8 cellular contexts compared by ENCODE assay signal in the genomic region with DNA sequence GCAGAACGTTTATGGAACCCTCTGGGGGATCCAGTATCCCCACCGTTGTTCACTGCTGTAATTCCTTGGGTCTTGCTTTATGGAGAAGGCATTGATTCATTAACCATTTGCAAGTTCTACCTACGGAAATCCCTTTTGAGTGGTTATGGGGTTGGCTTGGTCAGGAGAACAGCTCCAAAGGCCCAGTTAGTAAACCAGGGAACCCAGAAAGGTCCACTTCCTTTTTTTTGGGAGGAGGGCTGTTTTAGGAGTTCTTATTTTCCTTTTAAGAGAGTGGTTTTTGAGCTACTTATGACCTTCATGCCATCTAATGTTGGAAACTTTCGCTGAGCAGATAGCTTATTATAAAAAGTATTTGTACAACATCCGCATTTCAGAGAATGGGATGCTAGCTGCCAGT. TPM values are rescaled to one million over a fixed set of nuclear protein-coding genes. Genes with fewer than 3 reads are reported as not detected.
A peak's percentile ranks its signal among the peaks of the same experiment; 100 is the strongest.
DNase-seq lines count a peak whose midpoint lies in the region; ATAC-seq, FAIRE-seq and TF ChIP-seq lines count a peak whose summit lies in the region.

No MANE protein-coding gene starts in this region.

- ATAC-seq in memory B cell (ENCODE audit: low read depth) (no peak), upper lobe of right lung (no peak), HG02759 (IDR thresholded peaks at IDR 0.05; ENCODE audit: unreplicated experiment) (no peak), HG03135 (IDR thresholded peaks at IDR 0.05; ENCODE audit: unreplicated experiment) (no peak)

- no peak for DNase-seq in activated naive CD4-positive, alpha-beta T cell treated with Interleukin-2 at 50 U/mL for 16 hours
- no peak for DNase-seq in astrocyte (ENCODE audit: low read depth)
- DNase-seq in memory B cell (ENCODE audit: low spot score in 2 of 2) = no peak
- DNase-seq in upper lobe of right lung = no peak
- no peak for DNase-seq in hepatic stellate cell (ENCODE audit: low spot score)

- H3K79me2 ChIP-seq in astrocyte (ENCODE audit: insufficient read depth, low read length) = peaks cover 55% of the 10 kb centered on the region

- H3K36me3 ChIP-seq in astrocyte (ENCODE audit: insufficient read depth, low read length) = no peaks in the 10 kb centered on the region
- H3K36me3 ChIP-seq in upper lobe of right lung = no peaks in the 10 kb centered on the region

- TF ChIP-seq CTCF in astrocyte (IDR thresholded peaks at IDR 0.05; ENCODE audit: insufficient read depth, low read depth, low read length) = no peak
- TF ChIP-seq CTCF in upper lobe of right lung (IDR thresholded peaks at IDR 0.05) = no peak

- H3K4me3 Mint-ChIP-seq in activated naive CD4-positive, alpha-beta T cell treated with anti-CD3 and anti-CD28 coated beads, Interleukin-2, amount 50 U/mL, for 24 hours = peak overlapping the region; percentile 94
- peak overlapping the region; percentile 92 for H3K4me3 Mint-ChIP-seq in astrocyte (ENCODE audit: unreplicated experiment)
- peak overlapping the region; percentile 88 for H3K4me3 Mint-ChIP-seq in memory B cell

- H3K9ac ChIP-seq in astrocyte (ENCODE audit: low read length) = peak overlapping the region; percentile 86

- H3K36me3 Mint-ChIP-seq in activated naive CD4-positive, alpha-beta T cell treated with anti-CD3 and anti-CD28 coated beads, Interleukin-2, amount 50 U/mL, for 24 hours = peaks cover 2% of the 10 kb centered on the region
- H3K36me3 Mint-ChIP-seq in astrocyte (ENCODE audit: low read depth, unreplicated experiment) (peaks cover 2% of the 10 kb centered on the region), memory B cell (no peaks in the 10 kb centered on the region)

- intact Hi-C loops in upper lobe of right lung (cut with DNase I) = no loop called here

- no peaks in the 10 kb centered on the region for H3K27me3 ChIP-seq in astrocyte (ENCODE audit: insufficient read depth, low read length)
- no peaks in the 10 kb centered on the region for H3K27me3 ChIP-seq in upper lobe of right lung

- no peaks in the 10 kb centered on the region for H3K9me3 Mint-ChIP-seq in activated naive CD4-positive, alpha-beta T cell treated with anti-CD3 and anti-CD28 coated beads, Interleukin-2, amount 50 U/mL, for 24 hours
- no peaks in the 10 kb centered on the region for H3K9me3 Mint-ChIP-seq in astrocyte (ENCODE audit: unreplicated experiment)
- no peaks in the 10 kb centered on the region for H3K9me3 Mint-ChIP-seq in memory B cell

- no peak overlapping the region for H2AFZ ChIP-seq in astrocyte (ENCODE audit: low read depth, low read length)

- H3K4me1 ChIP-seq in astrocyte (ENCODE audit: insufficient read depth, low read length) (peaks cover 19% of the 10 kb centered on the region), upper lobe of right lung (peaks cover 20% of the 10 kb centered on the region)

- H3K27ac Mint-ChIP-seq in activated naive CD4-positive, alpha-beta T cell treated with anti-CD3 and anti-CD28 coated beads, Interleukin-2, amount 50 U/mL, for 24 hours = no peak overlapping the region
- H3K27ac Mint-ChIP-seq in astrocyte (ENCODE audit: unreplicated experiment) (no peak overlapping the region), memory B cell (no peak overlapping the region)

- H3K4me3 ChIP-seq in astrocyte (ENCODE audit: insufficient read depth, low read depth, low read length) = peak overlapping the region; percentile 81
- H3K4me3 ChIP-seq in upper lobe of right lung = peak overlapping the region; percentile 98

- H3K27ac ChIP-seq in astrocyte (ENCODE audit: low read depth, low read length) = no peak overlapping the region
- H3K27ac ChIP-seq in upper lobe of right lung = peak overlapping the region; percentile 97

- peaks cover 49% of the 10 kb centered on the region for H3K4me1 Mint-ChIP-seq in activated naive CD4-positive, alpha-beta T cell treated with anti-CD3 and anti-CD28 coated beads, Interleukin-2, amount 50 U/mL, for 24 hours
- H3K4me1 Mint-ChIP-seq in astrocyte (ENCODE audit: low read depth, unreplicated experiment) (peaks cover 3% of the 10 kb centered on the region), memory B cell (peaks cover 14% of the 10 kb centered on the region)

- H3K27me3 Mint-ChIP-seq in activated naive CD4-positive, alpha-beta T cell treated with anti-CD3 and anti-CD28 coated beads, Interleukin-2, amount 50 U/mL, for 24 hours = no peaks in the 10 kb centered on the region
- H3K27me3 Mint-ChIP-seq in astrocyte (ENCODE audit: low read depth, unreplicated experiment) = no peaks in the 10 kb centered on the region
- H3K27me3 Mint-ChIP-seq in memory B cell = no peaks in the 10 kb centered on the region

- no peak for FAIRE-seq in astrocyte (lab: Jason Lieb, UNC)

- H4K20me1 ChIP-seq in astrocyte (ENCODE audit: insufficient read depth, low read length) = peaks cover 53% of the 10 kb centered on the region

- H3K9me3 ChIP-seq in astrocyte (ENCODE audit: insufficient read depth, low read depth, low read length) (no peaks in the 10 kb centered on the region), upper lobe of right lung (no peaks in the 10 kb centered on the region)

- H3K4me2 ChIP-seq in astrocyte (ENCODE audit: low read length) = peak overlapping the region; percentile 99

RNA-seq across cellular contexts. Expression of a gene that starts 1.3 kb away (rescaled TPM):
- 73.6 and 74.1 TPM in 2 replicates for total RNA-seq in astrocyte
- total RNA-seq in upper lobe of right lung = 232 TPM

RNA-seq across cellular contexts. Expression of a gene that starts 37.4 kb away (rescaled TPM):
- total RNA-seq in astrocyte (54.7 and 55.0 TPM in 2 replicates), upper lobe of right lung (68.6 TPM)
